ENCODE assay signal across 1 cellular context in genomic region chr3:61250784-61251173, GRCh38.
TF ChIP-seq lines count a peak whose summit lies in the region.

No MANE protein-coding gene starts in this region.

TF ChIP-seq in K562, 482 proteins besides CTCF, POLR2A, EP300 and RAD21 (continued from another document):
- TF ChIP-seq MGA (IDR thresholded peaks at IDR 0.05) (peak; percentile 80), OTX1 (CRISPR knock-in tag; IDR thresholded peaks at IDR 0.05) (no peak), EHMT2 (IDR thresholded peaks at IDR 0.05) (no peak), FOXK1 (CRISPR knock-in tag; IDR thresholded peaks at IDR 0.05; ENCODE audit: borderline replicate concordance) (no peak), ZNF431 (CRISPR knock-in tag; IDR thresholded peaks at IDR 0.05) (no peak), ETV5 (CRISPR knock-in tag; IDR thresholded peaks at IDR 0.05; ENCODE audit: low read depth) (0 out of 2 replicates have a peak, but pooled peaks have one; percentile 10), GATAD2B (IDR thresholded peaks at IDR 0.05; ENCODE audit: borderline replicate concordance) (no peak), E2F6 (IDR thresholded peaks at IDR 0.05; ENCODE audit: borderline replicate concordance in 1 of 2, extremely low read depth in 1 of 2, insufficient read depth in 1 of 2, insufficient read length in 1 of 2, low read depth in 1 of 2, low read length in 1 of 2, poor library complexity in 1 of 2, severe bottlenecking in 1 of 2) (peak in 1 of 2 experiments; percentile 63), TCF7L2 (IDR thresholded peaks at IDR 0.05; ENCODE audit: low read depth, low read length) (no peak), L3MBTL2 (IDR thresholded peaks at IDR 0.05) (peak; percentile 49), HDAC3 (IDR thresholded peaks at IDR 0.05; ENCODE audit: borderline replicate concordance, partially characterized antibody) (no peak), ZNF146 (CRISPR knock-in tag; IDR thresholded peaks at IDR 0.05; ENCODE audit: unreplicated experiment) (no peak), BRD9 (IDR thresholded peaks at IDR 0.05; ENCODE audit: low read depth, partially characterized antibody) (peak; percentile 26), GTF2F1 (IDR thresholded peaks at IDR 0.05; ENCODE audit: low read depth, low read length) (no peak), MYC (IDR thresholded peaks at IDR 0.05; ENCODE audit: low read depth, low read length) (peak; percentile 51), MYC (CRISPR knock-in tag; IDR thresholded peaks at IDR 0.05; ENCODE audit: borderline replicate concordance, low read depth) (no peak), HSF4 (CRISPR knock-in tag; IDR thresholded peaks at IDR 0.05; ENCODE audit: borderline replicate concordance) (no peak), SUPT5H (IDR thresholded peaks at IDR 0.05) (no peak), NFE2L1 (tag; IDR thresholded peaks at IDR 0.05; ENCODE audit: borderline replicate concordance, low read depth) (no peak), GABPA (tag; conservative IDR thresholded peaks at IDR 0.05; ENCODE audit: low read depth) (no peak), ZNF347 (CRISPR knock-in tag; IDR thresholded peaks at IDR 0.05; ENCODE audit: low read depth) (no peak), BCOR (IDR thresholded peaks at IDR 0.05) (peak; percentile 92), USF2 (CRISPR knock-in tag; IDR thresholded peaks at IDR 0.05) (peak; percentile 55), NFRKB (IDR thresholded peaks at IDR 0.05; ENCODE audit: low read depth) (no peak), MNT (conservative IDR thresholded peaks at IDR 0.05) (peak; percentile 6 to 26; a peak in 3 of 4 replicates), KDM2B (CRISPR knock-in tag; IDR thresholded peaks at IDR 0.05) (no peak), CEBPB (tag; IDR thresholded peaks at IDR 0.05) (no peak), KHSRP (IDR thresholded peaks at IDR 0.05) (no peak)
- TF ChIP-seq, protein P1, sequence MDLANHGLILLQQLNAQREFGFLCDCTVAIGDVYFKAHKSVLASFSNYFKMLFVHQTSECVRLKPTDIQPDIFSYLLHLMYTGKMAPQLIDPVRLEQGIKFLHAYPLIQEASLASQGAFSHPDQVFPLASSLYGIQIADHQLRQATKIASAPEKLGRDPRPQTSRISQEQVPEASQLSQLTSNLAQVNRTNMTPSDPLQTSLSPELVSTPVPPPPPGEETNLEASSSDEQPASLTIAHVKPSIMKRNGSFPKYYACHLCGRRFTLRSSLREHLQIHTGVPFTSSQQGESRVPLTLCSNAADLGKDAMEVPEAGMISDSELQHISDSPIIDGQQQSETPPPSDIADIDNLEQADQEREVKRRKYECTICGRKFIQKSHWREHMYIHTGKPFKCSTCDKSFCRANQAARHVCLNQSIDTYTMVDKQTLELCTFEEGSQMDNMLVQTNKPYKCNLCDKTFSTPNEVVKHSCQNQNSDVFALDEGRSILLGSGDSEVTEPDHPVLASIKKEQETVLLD (IDR thresholded peaks at IDR 0.05): no peak
- TF ChIP-seq, protein P2, sequence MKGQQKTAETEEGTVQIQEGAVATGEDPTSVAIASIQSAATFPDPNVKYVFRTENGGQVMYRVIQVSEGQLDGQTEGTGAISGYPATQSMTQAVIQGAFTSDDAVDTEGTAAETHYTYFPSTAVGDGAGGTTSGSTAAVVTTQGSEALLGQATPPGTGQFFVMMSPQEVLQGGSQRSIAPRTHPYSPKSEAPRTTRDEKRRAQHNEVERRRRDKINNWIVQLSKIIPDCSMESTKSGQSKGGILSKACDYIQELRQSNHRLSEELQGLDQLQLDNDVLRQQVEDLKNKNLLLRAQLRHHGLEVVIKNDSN (CRISPR knock-in tag; IDR thresholded peaks at IDR 0.05): peak; percentile 59
- TF ChIP-seq, protein P3, sequence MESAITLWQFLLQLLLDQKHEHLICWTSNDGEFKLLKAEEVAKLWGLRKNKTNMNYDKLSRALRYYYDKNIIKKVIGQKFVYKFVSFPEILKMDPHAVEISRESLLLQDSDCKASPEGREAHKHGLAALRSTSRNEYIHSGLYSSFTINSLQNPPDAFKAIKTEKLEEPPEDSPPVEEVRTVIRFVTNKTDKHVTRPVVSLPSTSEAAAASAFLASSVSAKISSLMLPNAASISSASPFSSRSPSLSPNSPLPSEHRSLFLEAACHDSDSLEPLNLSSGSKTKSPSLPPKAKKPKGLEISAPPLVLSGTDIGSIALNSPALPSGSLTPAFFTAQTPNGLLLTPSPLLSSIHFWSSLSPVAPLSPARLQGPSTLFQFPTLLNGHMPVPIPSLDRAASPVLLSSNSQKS (CRISPR knock-in tag; IDR thresholded peaks at IDR 0.05): no peak
- TF ChIP-seq, protein P4, sequence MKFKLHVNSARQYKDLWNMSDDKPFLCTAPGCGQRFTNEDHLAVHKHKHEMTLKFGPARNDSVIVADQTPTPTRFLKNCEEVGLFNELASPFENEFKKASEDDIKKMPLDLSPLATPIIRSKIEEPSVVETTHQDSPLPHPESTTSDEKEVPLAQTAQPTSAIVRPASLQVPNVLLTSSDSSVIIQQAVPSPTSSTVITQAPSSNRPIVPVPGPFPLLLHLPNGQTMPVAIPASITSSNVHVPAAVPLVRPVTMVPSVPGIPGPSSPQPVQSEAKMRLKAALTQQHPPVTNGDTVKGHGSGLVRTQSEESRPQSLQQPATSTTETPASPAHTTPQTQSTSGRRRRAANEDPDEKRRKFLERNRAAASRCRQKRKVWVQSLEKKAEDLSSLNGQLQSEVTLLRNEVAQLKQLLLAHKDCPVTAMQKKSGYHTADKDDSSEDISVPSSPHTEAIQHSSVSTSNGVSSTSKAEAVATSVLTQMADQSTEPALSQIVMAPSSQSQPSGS (CRISPR knock-in tag; IDR thresholded peaks at IDR 0.05): no peak
